ENCODE assay signal across 8 cellular contexts in genomic region chrX:9995855-9996339, GRCh38. TPM values are rescaled to one million over a fixed set of nuclear protein-coding genes. Genes with fewer than 3 reads are reported as not detected.
A peak's percentile ranks its signal among the peaks of the same experiment; 100 is the strongest.
DNase-seq lines count a peak whose midpoint lies in the region; ATAC-seq and TF ChIP-seq lines count a peak whose summit lies in the region.

No MANE protein-coding gene starts in this region.

- POLR2A ChIA-PET in BJ (lab: Charles Lee) = no interaction called here

- H3K27ac ChIP-seq in cardiac muscle cell = no peak overlapping the region

- no peaks in the 10 kb centered on the region for H3K4me1 ChIP-seq in cardiac muscle cell (ENCODE audit: low read depth)

- H3K36me3 ChIP-seq in BJ (ENCODE audit: control insufficient read depth, insufficient read depth, low read length) (no peaks in the 10 kb centered on the region), cardiac muscle cell (no peaks in the 10 kb centered on the region)

- no peaks in the 10 kb centered on the region for H3K9me3 ChIP-seq in cardiac muscle cell (ENCODE audit: low read depth)

- H3K4me3 ChIP-seq in BJ (ENCODE audit: low read depth, low read length) (no peak overlapping the region), cardiac muscle cell (no peak overlapping the region)

- H3K27me3 ChIP-seq in BJ (ENCODE audit: control insufficient read depth, insufficient read depth, low read length) (no peaks in the 10 kb centered on the region), cardiac muscle cell (no peaks in the 10 kb centered on the region)

- ATAC-seq in GM19351 (IDR thresholded peaks at IDR 0.05; ENCODE audit: unreplicated experiment) (peak; percentile 78), SK-N-SH treated with all-trans-retinoic acid at 6 μM for 48 hours (peak; percentile 73), HG03469 (IDR thresholded peaks at IDR 0.05; ENCODE audit: unreplicated experiment) (no peak)

- DNase-seq in BJ (ENCODE audit: low read depth) (no peak), cardiac muscle cell (ENCODE audit: low read depth in 1 of 2, low spot score in 1 of 2) (peak; percentile 77 to 89), putamen (ENCODE audit: low spot score) (peak; percentile 71)
- peak; percentile 34 for DNase-seq in activated naive CD8-positive, alpha-beta T cell treated with anti-CD3 and anti-CD28 coated beads, Interleukin-2, amount 50 U/mL, for 16 hours (ENCODE audit: low read depth, low spot score)

- CTCF ChIA-PET in BJ (lab: Yijun Ruan, JAX) = interaction anchor here (1.0 to 4.4 kb wide), 4 partner anchors 109 to 396 kb away, joined by 3 to 51 read pairs (median 7); no protein-coding TSS in a partner anchor

- TF ChIP-seq CTCF in BJ (IDR thresholded peaks at IDR 0.05; ENCODE audit: insufficient read depth, low read depth, low read length) (peak; percentile 88), LNCAP (IDR thresholded peaks at IDR 0.05) (peak; percentile 65), cardiac muscle cell (IDR thresholded peaks at IDR 0.05; ENCODE audit: low read depth, low read length) (peak; percentile 87)

TF ChIP-seq in SK-N-SH treated with all-trans-retinoic acid at 6 μM for 48 hours, 23 proteins besides CTCF, POLR2A, EP300 and RAD21:
- no peak for TF ChIP-seq PATZ1 (CRISPR knock-in tag; IDR thresholded peaks at IDR 0.05; ENCODE audit: borderline replicate concordance)
- TF ChIP-seq BACH2 (CRISPR knock-in tag; IDR thresholded peaks at IDR 0.05; ENCODE audit: borderline replicate concordance) = no peak
- no peak for TF ChIP-seq CREB5 (CRISPR knock-in tag; IDR thresholded peaks at IDR 0.05; ENCODE audit: low read depth)
- no peak for TF ChIP-seq SNAI2 (CRISPR knock-in tag; IDR thresholded peaks at IDR 0.05)
- TF ChIP-seq CSDC2 (CRISPR knock-in tag; IDR thresholded peaks at IDR 0.05) = no peak
- TF ChIP-seq RARB (CRISPR knock-in tag; IDR thresholded peaks at IDR 0.05) = no peak
- TF ChIP-seq ARNTL (CRISPR knock-in tag; IDR thresholded peaks at IDR 0.05; ENCODE audit: borderline replicate concordance, low read depth) = no peak
- no peak for TF ChIP-seq OSR1 (CRISPR knock-in tag; IDR thresholded peaks at IDR 0.05)
- TF ChIP-seq ZFP30 (CRISPR knock-in tag; IDR thresholded peaks at IDR 0.05) = no peak
- TF ChIP-seq ZNF70 (CRISPR knock-in tag; IDR thresholded peaks at IDR 0.05) = no peak
- no peak for TF ChIP-seq ZFP3 (CRISPR knock-in tag; IDR thresholded peaks at IDR 0.05)
- no peak for TF ChIP-seq CSRNP3 (CRISPR knock-in tag; IDR thresholded peaks at IDR 0.05)
- no peak for TF ChIP-seq ESRRG (CRISPR knock-in tag; IDR thresholded peaks at IDR 0.05)
- no peak for TF ChIP-seq GLIS3 (CRISPR knock-in tag; IDR thresholded peaks at IDR 0.05)

RNA-seq across cellular contexts. Expression of gene CLDN34, which starts 28.7 kb away (rescaled TPM):
- not detected in 2 replicates for polyA plus RNA-seq in BJ (2011; rRNA removed)
- polyA minus RNA-seq in BJ (2011; rRNA and poly(A)+ RNA removed) = not detected in 2 replicates
- total RNA-seq in cardiac muscle cell = 0.14 TPM in 1 of 2 replicates, not detected in the other
- polyA plus RNA-seq in cardiac muscle cell = not detected in 2 replicates
